Comparison of ENCODE assay signal across 18 cellular contexts in genomic region chr4:83440148-83440814, GRCh38.
"Had no signal": no experiment of that assay in that cellular context is flagged by ENCODE, and none has a peak within 500 bp of the region (broad histone marks: within the 10 kb centered on the region; RNA-seq: fewer than 3 reads in every experiment).

No MANE protein-coding gene starts in this region.

- H3K9me3 ChIP-seq: ascending aorta, esophagus squamous epithelium, mucosa of descending colon, prostate gland, right lobe of liver, upper lobe of right lung had no signal

- FAIRE-seq: bronchial epithelial cell had no signal

- ATAC-seq: activated CD8-positive, alpha-beta T cell treated with anti-CD3 and anti-CD28 coated beads, Interleukin-2, amount 10 ng/mL, durations not matched to agents 7 days and 5 days; activated naive CD8-positive, alpha-beta T cell treated with anti-CD3 and anti-CD28 coated beads, Interleukin-2, amount 50 U/mL, for 24 hours; left colon; mucosa of descending colon; right lobe of liver; upper lobe of right lung had no signal

- H3K27me3 ChIP-seq: ascending aorta, esophagus squamous epithelium, right lobe of liver, upper lobe of right lung had no signal

- DNase-seq: activated CD4-positive, alpha-beta T cell treated with anti-CD3 and anti-CD28 coated beads for 4 hours; activated CD8-positive, alpha-beta memory T cell treated with anti-CD3 and anti-CD28 coated beads, Interleukin-2, amount 50 U/mL, for 48 hours; activated CD8-positive, alpha-beta T cell treated with anti-CD3 and anti-CD28 coated beads, Interleukin-2, amount 10 ng/mL, durations not matched to agents 7 days and 5 days; activated naive CD8-positive, alpha-beta T cell treated with anti-CD3 and anti-CD28 coated beads, Interleukin-2, amount 50 U/mL, for 24 hours; esophagus squamous epithelium; foreskin fibroblast; left colon; mucosa of descending colon; occipital lobe; right lobe of liver; stimulated activated CD4-positive, alpha-beta T cell treated with anti-CD3 and anti-CD28 coated beads, Interleukin-2, amount 100 ng/mL, for 24 hours; stimulated activated naive CD4-positive, alpha-beta T cell treated with Interleukin-2 at 50 U/mL for 16 hours; T1000; upper lobe of right lung had no signal

- H3K4me3 ChIP-seq: ascending aorta, esophagus squamous epithelium, lung, mucosa of descending colon, prostate gland, right lobe of liver, upper lobe of right lung had no signal

- H3K27ac ChIP-seq: ascending aorta, esophagus squamous epithelium, prostate gland, right lobe of liver, upper lobe of right lung had no signal

- H3K36me3 ChIP-seq: prostate gland had no signal

- H3K4me1 ChIP-seq: ascending aorta, esophagus squamous epithelium, prostate gland, right lobe of liver, upper lobe of right lung had no signal
